Comparison of ENCODE assay signal across 32 cellular contexts in the genomic region with DNA sequence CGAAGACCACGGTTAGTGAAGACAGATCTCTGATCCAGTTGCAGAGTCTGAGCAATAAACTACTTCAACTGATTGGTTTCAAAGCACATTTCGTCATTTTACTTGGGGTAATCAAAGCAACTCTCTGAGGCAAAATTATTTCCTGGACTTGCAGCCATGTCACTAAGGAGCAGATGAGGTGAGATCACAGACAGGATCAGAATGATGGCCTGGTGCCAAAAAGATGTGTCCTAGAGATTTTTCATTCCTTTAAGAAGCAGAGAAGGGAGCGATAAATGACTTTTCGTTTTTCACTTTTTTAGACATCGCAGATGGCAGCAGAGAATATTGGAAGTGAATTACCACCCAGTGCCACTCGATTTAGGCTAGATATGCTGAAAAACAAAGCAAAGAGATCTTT.
"Had no signal": no experiment of that assay in that cellular context is flagged by ENCODE, and none has a peak within 500 bp of the region (broad histone marks: within the 10 kb centered on the region; RNA-seq: fewer than 3 reads in every experiment).

No MANE protein-coding gene starts in this region.

- H3K27ac Mint-ChIP-seq: activated CD4-positive, alpha-beta T cell treated with anti-CD3 and anti-CD28 coated beads for 36 hours; activated CD4-positive, alpha-beta T cell treated with anti-CD3 and anti-CD28 coated beads, Interleukin-2, amount 10 ng/mL, durations not matched to agents 7 days and 5 days; activated naive CD4-positive, alpha-beta T cell treated with anti-CD3 and anti-CD28 coated beads for 36 hours; activated naive CD4-positive, alpha-beta T cell treated with anti-CD3 and anti-CD28 coated beads, Interleukin-2, amount 50 U/mL, for 72 hours; activated T-cell treated with anti-CD3 and anti-CD28 coated beads, Interleukin-2, amount 50 U/mL, for 24 hours had no signal

- H3K4me1 Mint-ChIP-seq: activated CD4-positive, alpha-beta T cell treated with anti-CD3 and anti-CD28 coated beads for 36 hours; activated CD4-positive, alpha-beta T cell treated with anti-CD3 and anti-CD28 coated beads, Interleukin-2, amount 10 ng/mL, durations not matched to agents 7 days and 5 days had no signal

- H3K4me3 Mint-ChIP-seq: activated CD4-positive, alpha-beta T cell treated with anti-CD3 and anti-CD28 coated beads for 36 hours; activated CD4-positive, alpha-beta T cell treated with anti-CD3 and anti-CD28 coated beads, Interleukin-2, amount 10 ng/mL, durations not matched to agents 7 days and 5 days; activated CD8-positive, alpha-beta T cell treated with anti-CD3 and anti-CD28 coated beads, Interleukin-2, amount 10 ng/mL, durations not matched to agents 7 days and 5 days; activated naive CD4-positive, alpha-beta T cell treated with anti-CD3 and anti-CD28 coated beads for 36 hours; activated T-cell treated with anti-CD3 and anti-CD28 coated beads, Interleukin-2, amount 50 U/mL, for 24 hours had no signal

- H3K27me3 Mint-ChIP-seq: activated CD4-positive, alpha-beta T cell treated with anti-CD3 and anti-CD28 coated beads for 36 hours; activated CD4-positive, alpha-beta T cell treated with anti-CD3 and anti-CD28 coated beads, Interleukin-2, amount 10 ng/mL, durations not matched to agents 7 days and 5 days; activated T-cell treated with anti-CD3 and anti-CD28 coated beads, Interleukin-2, amount 50 U/mL, for 24 hours had no signal

- H3K36me3 ChIP-seq: adrenal gland, breast epithelium had no signal

- DNase-seq: activated CD4-positive, alpha-beta T cell treated with anti-CD3 and anti-CD28 coated beads for 36 hours; activated CD4-positive, alpha-beta T cell treated with anti-CD3 and anti-CD28 coated beads, Interleukin-2, amount 10 ng/mL, durations not matched to agents 7 days and 5 days; activated CD4-positive, alpha-beta T cell treated with anti-CD3 and anti-CD28 coated beads, Interleukin-2, amount 50 U/mL, for 48 hours; activated CD8-positive, alpha-beta T cell treated with anti-CD3 and anti-CD28 coated beads, Interleukin-2, amount 10 ng/mL, durations not matched to agents 7 days and 5 days; activated gamma-delta T cell treated with Interleukin-2 at 50 U/mL for 16 hours; activated naive CD4-positive, alpha-beta T cell treated with anti-CD3 and anti-CD28 coated beads for 36 hours; activated T-cell treated with anti-CD3 and anti-CD28 coated beads, Interleukin-2, amount 50 U/mL, for 24 hours; adrenal gland; body of pancreas; caudate nucleus; cerebellar nuclear complex; KBM-7; NCI-H1048; NCI-H1105 treated with DMSO at 0.1 percent for 48 hours; NCI-H1436; NCI-H1694; NCI-H1930; NCI-H2081 treated with DMSO at 0.1 percent for 48 hours; NCI-H2171; NCI-H446; NCI-H510A treated with DMSO at 0.1 percent for 48 hours; NCI-H526 treated with DMSO at 0.1 percent for 48 hours; NCI-H774; SHP77; SJCRH30; T1000 had no signal

- H3K27me3 ChIP-seq: adrenal gland, body of pancreas, breast epithelium, SJCRH30 had no signal

- H3K27ac ChIP-seq: adrenal gland, body of pancreas, breast epithelium, SJCRH30, SK-N-MC had no signal

- ATAC-seq: activated CD4-positive, alpha-beta T cell treated with anti-CD3 and anti-CD28 coated beads for 36 hours; activated CD4-positive, CD25-positive, alpha-beta regulatory T cell treated with anti-CD3 and anti-CD28 coated beads, Interleukin-2, amount 50 U/mL, for 24 hours; activated CD8-positive, alpha-beta T cell treated with anti-CD3 and anti-CD28 coated beads, Interleukin-2, amount 10 ng/mL, durations not matched to agents 7 days and 5 days; activated naive CD4-positive, alpha-beta T cell treated with anti-CD3 and anti-CD28 coated beads, Interleukin-2, amount 50 U/mL, for 72 hours; body of pancreas; Panc1 had no signal

- FAIRE-seq: astrocyte had no signal

- H3K4me3 ChIP-seq: adrenal gland, body of pancreas, breast epithelium, SJCRH30, SK-N-MC had no signal

- H3K9me3 Mint-ChIP-seq: activated CD4-positive, alpha-beta T cell treated with anti-CD3 and anti-CD28 coated beads, Interleukin-2, amount 10 ng/mL, durations not matched to agents 7 days and 5 days; activated naive CD4-positive, alpha-beta T cell treated with anti-CD3 and anti-CD28 coated beads for 36 hours; activated naive CD4-positive, alpha-beta T cell treated with anti-CD3 and anti-CD28 coated beads, Interleukin-2, amount 50 U/mL, for 72 hours; activated T-cell treated with anti-CD3 and anti-CD28 coated beads, Interleukin-2, amount 50 U/mL, for 24 hours had no signal
